Comparison of ENCODE assay signal across 1 cellular context in genomic region chr16:21274172-21274726, GRCh38.
TF ChIP-seq lines count a peak whose summit lies in the region.

No MANE protein-coding gene starts in this region.

TF ChIP-seq in K562, 482 proteins besides CTCF, POLR2A, EP300 and RAD21:
- peak; percentile 57 for TF ChIP-seq DACH1 (IDR thresholded peaks at IDR 0.05; ENCODE audit: partially characterized antibody)
- TF ChIP-seq CHD7 (IDR thresholded peaks at IDR 0.05; ENCODE audit: low read depth, low read length), result no peak
- TF ChIP-seq PRMT5 (CRISPR knock-in tag; IDR thresholded peaks at IDR 0.05), result no peak
- no peak for TF ChIP-seq ZHX1 (conservative IDR thresholded peaks at IDR 0.05; ENCODE audit: low read length)
TF ChIP-seq in K562: peak in this region for 1.
